Comparison of ENCODE assay signal across 20 cellular contexts in the genomic region with DNA sequence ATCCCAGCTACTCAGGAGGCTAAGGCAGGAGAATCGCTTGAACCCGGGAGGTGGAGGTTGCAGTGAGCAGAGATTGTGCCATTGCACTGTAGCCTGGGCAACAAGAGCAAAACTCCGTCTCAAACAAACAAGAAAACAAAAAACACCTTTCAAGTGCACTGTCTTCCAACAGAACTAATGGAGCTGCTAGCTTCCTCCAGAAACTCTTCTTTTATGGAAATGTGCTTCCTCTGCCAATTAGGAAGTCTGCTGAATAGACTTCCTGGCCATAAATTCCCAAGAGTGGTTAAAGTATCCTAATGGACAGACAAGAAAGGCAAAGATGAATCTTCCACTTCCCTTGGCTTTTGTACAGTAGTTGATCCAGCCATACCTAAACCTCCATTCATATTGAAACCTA.
A peak's percentile ranks its signal among the peaks of the same experiment; 100 is the strongest.
DNase-seq lines count a peak whose midpoint lies in the region; ATAC-seq and TF ChIP-seq lines count a peak whose summit lies in the region.
"Had no signal": no experiment of that assay in that cellular context is flagged by ENCODE, and none has a peak within 500 bp of the region (broad histone marks: within the 10 kb centered on the region; RNA-seq: fewer than 3 reads in every experiment).

No MANE protein-coding gene starts in this region.

- no peak overlapping the region for H2BK12ac ChIP-seq in mesenchymal stem cell (ENCODE audit: low read length in 2 of 2)

- peak overlapping the region; percentile 31 for H4K8ac ChIP-seq in mesenchymal stem cell (ENCODE audit: low read length)

- H3K36me3 ChIP-seq in mammary epithelial cell (ENCODE audit: insufficient read depth, low read length) (no peaks in the 10 kb centered on the region), mesenchymal stem cell (ENCODE audit: control insufficient read depth in 1 of 2, insufficient read depth in 2 of 2, low read depth in 1 of 2, low read length in 2 of 2) (no peaks in the 10 kb centered on the region)
- H3K36me3 ChIP-seq: SJCRH30 had no signal

- H3K14ac ChIP-seq in mesenchymal stem cell (ENCODE audit: low read length in 2 of 2): no peak overlapping the region

- DNase-seq in NCI-H1092 treated with DMSO at 0.1 percent for 48 hours (lab: John Stamatoyannopoulos, UW): peak; percentile 2
- no peak for DNase-seq in NCI-H1092 (lab: John Stamatoyannopoulos, UW)
- DNase-seq in COLO829 (ENCODE audit: low spot score): peak; percentile 41
- DNase-seq in mammary epithelial cell: no peak
- no peak for DNase-seq in mesenchymal stem cell
- no peak for DNase-seq in HuH-7.5 (ENCODE audit: low spot score)
- no peak for DNase-seq in NCI-H510A (lab: John Stamatoyannopoulos, UW)
- DNase-seq: 8988T; CD8-positive, alpha-beta memory T cell; DMS53; IMR-90; NCI-H1694; NCI-H446 treated with DMSO at 0.1 percent for 48 hours; NCI-H774; SJCRH30 had no signal

- H3K9me3 ChIP-seq in mammary epithelial cell (replicated peaks; ENCODE audit: insufficient read depth, low read length) (no peaks in the 10 kb centered on the region), mesenchymal stem cell (ENCODE audit: control insufficient read depth, low read length) (no peaks in the 10 kb centered on the region)
- H3K9me3 ChIP-seq: SJCRH30 had no signal

- in situ Hi-C loops in mammary epithelial cell (cut with MboI; ENCODE audit: low sequenced_read_pairs in 2 of 2): no loop called here

- no peak overlapping the region for H2BK120ac ChIP-seq in mesenchymal stem cell (ENCODE audit: low read depth, low read length)

- H3K4me2 ChIP-seq in mammary epithelial cell (ENCODE audit: insufficient read depth, low read depth, low read length): peak overlapping the region; percentile 41
- no peak overlapping the region for H3K4me2 ChIP-seq in mesenchymal stem cell (ENCODE audit: low read length, poor library complexity, severe bottlenecking)
- H3K4me2 ChIP-seq: KMS-11 had no signal

- no peak overlapping the region for H3K23ac ChIP-seq in mesenchymal stem cell (ENCODE audit: low read length in 2 of 2)

- CTCF ChIA-PET in mammary epithelial cell (lab: Charles Lee; ENCODE audit: low non-redundant PET): no interaction called here

- no peak for TF ChIP-seq CTCF in mammary epithelial cell (conservative IDR thresholded peaks at IDR 0.05 in 1 of 2, IDR thresholded peaks at IDR 0.05 in 1 of 2; ENCODE audit: extremely low read depth in 1 of 2, insufficient read depth in 1 of 2, low read depth in 1 of 2, low read length in 2 of 2)

- H3K27me3 ChIP-seq in mammary epithelial cell (ENCODE audit: insufficient read depth, low read length) (no peaks in the 10 kb centered on the region), mesenchymal stem cell (ENCODE audit: control insufficient read depth in 1 of 2, insufficient read depth in 1 of 2, low read length in 2 of 2) (no peaks in the 10 kb centered on the region)
- H3K27me3 ChIP-seq: SJCRH30 had no signal

- H3K9ac ChIP-seq in mammary epithelial cell (ENCODE audit: insufficient read depth, low read length): no peak overlapping the region
- H3K9ac ChIP-seq in mesenchymal stem cell (ENCODE audit: low read length): no peak overlapping the region
- H3K9ac ChIP-seq: KMS-11 had no signal

- H3K4me1 ChIP-seq in mammary epithelial cell (ENCODE audit: insufficient read depth, low read length): peaks cover 21% of the 10 kb centered on the region
- no peaks in the 10 kb centered on the region for H3K4me1 ChIP-seq in mesenchymal stem cell (ENCODE audit: control insufficient read depth, insufficient read depth, low read depth, low read length)
- H3K4me1 ChIP-seq: SJCRH30 had no signal

- dilution Hi-C loops in mammary epithelial cell (cut with HindIII; ENCODE audit: low sequenced_read_pairs): no loop called here

- H4K20me1 ChIP-seq in mammary epithelial cell (ENCODE audit: insufficient read depth, low read length): no peaks in the 10 kb centered on the region

- H3K4ac ChIP-seq in mesenchymal stem cell (ENCODE audit: low read depth in 1 of 2, low read length in 2 of 2): no peak overlapping the region

- no peaks in the 10 kb centered on the region for H3K79me2 ChIP-seq in mammary epithelial cell (ENCODE audit: insufficient read depth, low read length)

- H3K18ac ChIP-seq in mesenchymal stem cell (ENCODE audit: low read depth in 1 of 2, low read length in 2 of 2): no peak overlapping the region

- intact Hi-C loops in mammary epithelial cell (cut with micrococcal nuclease): no loop called here

- WGBS in mammary epithelial cell (ENCODE audit: low coverage, missing lambda C conversion rate): 100% methylated on average over 2 of the region's 3 CpGs
- WGBS in mesenchymal stem cell: 88% methylated on average over 3 of the region's 3 CpGs

- H2BK15ac ChIP-seq in mesenchymal stem cell (ENCODE audit: low read depth, poor library complexity, severe bottlenecking): no peak overlapping the region

- H3K79me1 ChIP-seq in mesenchymal stem cell (replicated peaks; ENCODE audit: low read length, poor library complexity, severe bottlenecking): no peaks in the 10 kb centered on the region

- H2AK5ac ChIP-seq in mesenchymal stem cell (ENCODE audit: low read length, severe bottlenecking): no peak overlapping the region

- BruUV-seq in mammary epithelial cell (replicated peaks; lab: Mats Ljungman, UMichigan): no TSS peak

- no peak overlapping the region for H3K4me3 ChIP-seq in mammary epithelial cell (replicated peaks in 1 of 3; ENCODE audit: insufficient read depth in 1 of 3, low read depth in 2 of 3, low read length in 3 of 3)
- H3K4me3 ChIP-seq in mesenchymal stem cell (ENCODE audit: insufficient read depth in 1 of 2, low read depth in 1 of 2, low read length in 2 of 2): no peak overlapping the region
- H3K4me3 ChIP-seq: SJCRH30 had no signal

- no peak overlapping the region for H2BK5ac ChIP-seq in mesenchymal stem cell (ENCODE audit: low read depth, low read length, poor library complexity, severe bottlenecking)

- no peak for ATAC-seq in HG03095 (IDR thresholded peaks at IDR 0.05; ENCODE audit: unreplicated experiment)
- ATAC-seq: HCT116, Panc1 had no signal

- H3K27ac ChIP-seq in mammary epithelial cell (ENCODE audit: insufficient read depth, low read depth, low read length) (peak overlapping the region; percentile 10), mesenchymal stem cell (ENCODE audit: low read length, poor library complexity, severe bottlenecking) (no peak overlapping the region)
- H3K27ac ChIP-seq: C4-2B, KMS-11, SJCRH30 had no signal

- H2AFZ ChIP-seq in mammary epithelial cell (ENCODE audit: low read depth, low read length) (peak overlapping the region; percentile 48), mesenchymal stem cell (ENCODE audit: low read depth, low read length) (no peak overlapping the region)

- H4K91ac ChIP-seq in mesenchymal stem cell (ENCODE audit: low read length): no peak overlapping the region

Comparison
In these comparisons a context has a peak if more than half of its experiments do, and no peak if none do; other contexts are left out.
1. DNase-seq: peak in NCI-H1092 treated with DMSO at 0.1 percent for 48 hours (single experiment) and COLO829 (single experiment); none in NCI-H1092 (single experiment), mammary epithelial cell (single experiment), mesenchymal stem cell (single experiment), HuH-7.5 (single experiment) and NCI-H510A (single experiment).